9 cellular contexts compared by ENCODE assay signal in genomic region chr19:35869327-35870123, GRCh38. TPM values are rescaled to one million over a fixed set of nuclear protein-coding genes. Genes with fewer than 3 reads are reported as not detected.
DNase-seq lines count a peak whose midpoint lies in the region; ATAC-seq lines count a peak whose summit lies in the region.
"Had no signal": no experiment of that assay in that cellular context is flagged by ENCODE, and none has a peak within 500 bp of the region (broad histone marks: within the 10 kb centered on the region; RNA-seq: fewer than 3 reads in every experiment).

No MANE protein-coding gene starts in this region.

- H3K18ac ChIP-seq in mesenchymal stem cell (ENCODE audit: low read depth in 1 of 2, low read length in 2 of 2): no peak overlapping the region

- H2BK120ac ChIP-seq in mesenchymal stem cell (ENCODE audit: low read depth, low read length): no peak overlapping the region

- no peak overlapping the region for H2AK5ac ChIP-seq in mesenchymal stem cell (ENCODE audit: low read length, severe bottlenecking)

- H3K4ac ChIP-seq in mesenchymal stem cell (ENCODE audit: low read depth in 1 of 2, low read length in 2 of 2): no peak overlapping the region

- H3K23ac ChIP-seq in mesenchymal stem cell (ENCODE audit: low read length in 2 of 2): no peak overlapping the region

- no peak overlapping the region for H4K8ac ChIP-seq in mesenchymal stem cell (ENCODE audit: low read length)

- peak overlapping the region; percentile 2 for H3K27ac Mint-ChIP-seq in activated CD8-positive, alpha-beta T cell treated with anti-CD3 and anti-CD28 coated beads, Interleukin-2, amount 10 ng/mL, durations not matched to agents 7 days and 5 days

- H2BK15ac ChIP-seq in mesenchymal stem cell (ENCODE audit: low read depth, poor library complexity, severe bottlenecking): no peak overlapping the region

- H4K91ac ChIP-seq in mesenchymal stem cell (ENCODE audit: low read length): no peak overlapping the region

- no peaks in the 10 kb centered on the region for H3K79me1 ChIP-seq in mesenchymal stem cell (replicated peaks; ENCODE audit: low read length, poor library complexity, severe bottlenecking)

- H3K27ac ChIP-seq in mesenchymal stem cell (ENCODE audit: low read length, poor library complexity, severe bottlenecking): no peak overlapping the region

- H2BK12ac ChIP-seq in mesenchymal stem cell (ENCODE audit: low read length in 2 of 2): no peak overlapping the region

- H3K4me1 ChIP-seq in mesenchymal stem cell (ENCODE audit: control insufficient read depth, insufficient read depth, low read depth, low read length): peaks cover 12% of the 10 kb centered on the region

- peak overlapping the region; percentile 77 for H3K4me2 ChIP-seq in mesenchymal stem cell (ENCODE audit: low read length, poor library complexity, severe bottlenecking)

- H3K4me3 Mint-ChIP-seq in activated CD8-positive, alpha-beta T cell treated with anti-CD3 and anti-CD28 coated beads, Interleukin-2, amount 10 ng/mL, durations not matched to agents 7 days and 5 days: peak overlapping the region; percentile 60

- peaks cover 0 to 5% of the 10 kb centered on the region in 2 experiments for H3K36me3 ChIP-seq in mesenchymal stem cell (ENCODE audit: control insufficient read depth in 1 of 2, insufficient read depth in 2 of 2, low read depth in 1 of 2, low read length in 2 of 2)

- H3K36me3 Mint-ChIP-seq in activated CD8-positive, alpha-beta T cell treated with anti-CD3 and anti-CD28 coated beads, Interleukin-2, amount 10 ng/mL, durations not matched to agents 7 days and 5 days (ENCODE audit: low read depth): no peaks in the 10 kb centered on the region

- H3K9me3 Mint-ChIP-seq in activated CD8-positive, alpha-beta T cell treated with anti-CD3 and anti-CD28 coated beads, Interleukin-2, amount 10 ng/mL, durations not matched to agents 7 days and 5 days (ENCODE audit: insufficient read depth): no peaks in the 10 kb centered on the region

- CTCF ChIA-PET in activated CD8-positive, alpha-beta T cell treated with anti-CD3 and anti-CD28 coated beads, Interleukin-2, amount 10 ng/mL, durations not matched to agents 7 days and 5 days (lab: Charles Lee): interaction anchor here (1.0 to 2.2 kb wide), 4 partner anchors 12 to 125 kb away, joined by 3 to 10 read pairs (median 6); partner anchors contain the start of gene SDHAF1

- WGBS in mesenchymal stem cell: 2% methylated on average over 39 of the region's 51 CpGs

- POLR2A ChIA-PET in activated CD8-positive, alpha-beta T cell treated with anti-CD3 and anti-CD28 coated beads, Interleukin-2, amount 10 ng/mL, durations not matched to agents 7 days and 5 days (lab: Charles Lee): interaction anchor here (0.7 to 2.0 kb wide), 2 partner anchors 13 to 29 kb away, joined by 4 to 6 read pairs; partner anchors contain the start of gene KIRREL2

- peak; percentile 54 for ATAC-seq in HG03571 (IDR thresholded peaks at IDR 0.05; ENCODE audit: unreplicated experiment)
- peak; percentile 88 for ATAC-seq in activated CD8-positive, alpha-beta T cell treated with anti-CD3 and anti-CD28 coated beads, Interleukin-2, amount 10 ng/mL, durations not matched to agents 7 days and 5 days
- no peak for ATAC-seq in HG03196 (IDR thresholded peaks at IDR 0.05; ENCODE audit: unreplicated experiment)

- H2AFZ ChIP-seq in mesenchymal stem cell (ENCODE audit: low read depth, low read length): no peak overlapping the region

- no peak overlapping the region for H3K14ac ChIP-seq in mesenchymal stem cell (ENCODE audit: low read length in 2 of 2)

- H3K27me3 Mint-ChIP-seq in activated CD8-positive, alpha-beta T cell treated with anti-CD3 and anti-CD28 coated beads, Interleukin-2, amount 10 ng/mL, durations not matched to agents 7 days and 5 days (ENCODE audit: low read depth): peaks cover 28% of the 10 kb centered on the region

- peaks cover 45 to 63% of the 10 kb centered on the region in 2 experiments for H3K27me3 ChIP-seq in mesenchymal stem cell (ENCODE audit: control insufficient read depth in 1 of 2, insufficient read depth in 1 of 2, low read length in 2 of 2)

- peak overlapping the region in 1 of 2 experiments; percentile 51 for H3K4me3 ChIP-seq in mesenchymal stem cell (ENCODE audit: insufficient read depth in 1 of 2, low read depth in 1 of 2, low read length in 2 of 2)

- H3K9ac ChIP-seq in mesenchymal stem cell (ENCODE audit: low read length): no peak overlapping the region

- DNase-seq in DMS153 (lab: John Stamatoyannopoulos, UW): peak; percentile 91
- DNase-seq in NCI-H82 (lab: John Stamatoyannopoulos, UW): peak; percentile 99
- peak; percentile 90 for DNase-seq in activated CD8-positive, alpha-beta T cell treated with anti-CD3 and anti-CD28 coated beads, Interleukin-2, amount 10 ng/mL, durations not matched to agents 7 days and 5 days
- DNase-seq in ecto neural progenitor cell (ENCODE audit: low spot score): peak; percentile 95
- peak; percentile 77 for DNase-seq in mesenchymal stem cell
- DNase-seq in stimulated activated CD8-positive, alpha-beta memory T cell treated with anti-CD3 and anti-CD28 coated beads, Interleukin-2, amount 100 ng/mL, for 48 hours (ENCODE audit: low read depth in 2 of 2): peak; percentile 79 to 83

- peaks cover 19% of the 10 kb centered on the region for H3K4me1 Mint-ChIP-seq in activated CD8-positive, alpha-beta T cell treated with anti-CD3 and anti-CD28 coated beads, Interleukin-2, amount 10 ng/mL, durations not matched to agents 7 days and 5 days (ENCODE audit: low read depth)

- no peaks in the 10 kb centered on the region for H3K9me3 ChIP-seq in mesenchymal stem cell (ENCODE audit: control insufficient read depth, low read length)

- no peak overlapping the region for H2BK5ac ChIP-seq in mesenchymal stem cell (ENCODE audit: low read depth, low read length, poor library complexity, severe bottlenecking)

RNA-seq across cellular contexts. Expression of gene APLP1, which starts 1.2 kb away (rescaled TPM):
- 1 to 10 TPM in 1 of 2 experiments, under 1 TPM in 1; 0.87 to 1.4 TPM for total RNA-seq in activated CD8-positive, alpha-beta T cell treated with anti-CD3 and anti-CD28 coated beads, Interleukin-2, amount 10 ng/mL, durations not matched to agents 7 days and 5 days
- 14.1 TPM for polyA plus RNA-seq in mesenchymal stem cell (2013, experiment 1 of 2)
- polyA plus RNA-seq in mesenchymal stem cell (2013, experiment 2 of 2): 14.4 TPM

RNA-seq across cellular contexts. Expression of gene KIRREL2, which starts 12.8 kb away (rescaled TPM):
- total RNA-seq in activated CD8-positive, alpha-beta T cell treated with anti-CD3 and anti-CD28 coated beads, Interleukin-2, amount 10 ng/mL, durations not matched to agents 7 days and 5 days: 1 to 10 TPM; 1.9 to 2.2 TPM
- polyA plus RNA-seq in mesenchymal stem cell (2013, experiment 1 of 2): 0.08 TPM
- 0.05 TPM for polyA plus RNA-seq in mesenchymal stem cell (2013, experiment 2 of 2)

RNA-seq across cellular contexts. Expression of gene NPHS1, which starts 17.2 kb away (rescaled TPM):
- total RNA-seq in activated CD8-positive, alpha-beta T cell treated with anti-CD3 and anti-CD28 coated beads, Interleukin-2, amount 10 ng/mL, durations not matched to agents 7 days and 5 days: not detected
- polyA plus RNA-seq in mesenchymal stem cell (2013, experiment 1 of 2): not detected
- not detected for polyA plus RNA-seq in mesenchymal stem cell (2013, experiment 2 of 2)
- total RNA-seq: activated CD8-positive, alpha-beta memory T cell treated with anti-CD3 and anti-CD28 coated beads for 36 hours had no signal

RNA-seq across cellular contexts. Expression of gene NFKBID, which starts 30.8 kb away (rescaled TPM):
- total RNA-seq in activated CD8-positive, alpha-beta T cell treated with anti-CD3 and anti-CD28 coated beads, Interleukin-2, amount 10 ng/mL, durations not matched to agents 7 days and 5 days: 10 to 100 TPM; 39.0 to 40.7 TPM
- polyA plus RNA-seq in mesenchymal stem cell (2013, experiment 1 of 2): 4.7 TPM
- polyA plus RNA-seq in mesenchymal stem cell (2013, experiment 2 of 2): 4.1 TPM

RNA-seq across cellular contexts. Expression of gene HCST, which starts 32.8 kb away (rescaled TPM):
- total RNA-seq in activated CD8-positive, alpha-beta T cell treated with anti-CD3 and anti-CD28 coated beads, Interleukin-2, amount 10 ng/mL, durations not matched to agents 7 days and 5 days: 100 to 1,000 TPM; 196 to 216 TPM
- polyA plus RNA-seq in mesenchymal stem cell (2013, experiment 1 of 2): 1.4 TPM
- polyA plus RNA-seq in mesenchymal stem cell (2013, experiment 2 of 2): 1.4 TPM
